In the genomic region with DNA sequence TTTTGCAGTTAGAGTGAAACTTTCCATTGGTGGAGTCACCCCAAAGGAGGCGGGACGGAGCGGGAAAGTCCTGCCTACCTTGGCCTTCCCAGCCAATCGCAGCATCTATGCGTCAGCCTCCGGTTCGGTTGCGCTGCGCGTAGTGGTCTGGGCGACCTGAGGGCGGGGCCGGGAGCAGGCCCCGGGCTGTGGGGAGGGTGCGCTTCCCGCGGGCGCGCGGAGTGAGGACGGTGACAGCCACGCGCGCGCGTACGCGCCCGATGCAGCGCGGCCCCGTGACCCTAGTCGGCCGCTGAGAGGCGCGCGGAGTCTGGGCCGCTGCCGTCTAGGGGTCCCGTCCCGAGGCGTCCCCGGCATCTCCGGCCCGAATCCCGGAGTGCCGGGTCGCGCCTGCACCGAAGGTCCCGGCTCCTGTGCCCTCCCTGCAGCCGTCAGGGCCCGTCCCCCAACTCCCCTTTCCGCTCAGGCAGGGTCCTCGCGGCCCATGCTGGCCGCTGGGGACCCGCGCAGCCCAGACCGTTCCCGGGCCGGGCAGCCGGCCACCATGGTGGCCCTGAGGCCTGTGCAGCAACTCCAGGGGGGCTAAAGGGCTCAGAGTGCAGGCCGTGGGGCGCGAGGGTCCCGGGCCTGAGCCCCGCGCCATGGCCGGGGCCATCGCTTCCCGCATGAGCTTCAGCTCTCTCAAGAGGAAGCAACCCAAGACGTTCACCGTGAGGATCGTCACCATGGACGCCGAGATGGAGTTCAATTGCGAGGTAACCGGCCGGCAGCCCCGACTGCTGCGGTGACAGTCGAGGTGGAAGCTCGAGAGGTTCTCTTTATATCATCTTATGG, we compare ENCODE assay signal across 8 cellular contexts. TPM values are rescaled to one million over a fixed set of nuclear protein-coding genes. Genes with fewer than 3 reads are reported as not detected.
DNase-seq lines count a peak whose midpoint lies in the region; ATAC-seq and TF ChIP-seq lines count a peak whose summit lies in the region.

A gene (plus strand): TSS at position 276 of the 834 bp plus-strand sequence. CDS start 366 bp downstream, at position 642.

- CTCF ChIA-PET in activated B cell treated with CpG ODN at 0.5 μM for 24 hours (lab: Charles Lee) = interaction anchor here (1.2 to 1.4 kb wide), 2 partner anchors 15 to 485 kb away, joined by 3 to 5 read pairs; no protein-coding TSS in a partner anchor

- H3K9me3 Mint-ChIP-seq in activated B cell treated with CpG ODN at 0.5 μM for 24 hours = no peaks in the 10 kb centered on the region

- no peaks in the 10 kb centered on the region for H3K27me3 Mint-ChIP-seq in activated B cell treated with CpG ODN at 0.5 μM for 24 hours

- peak; percentile 80 for TF ChIP-seq POLR2A in GM18951 (IDR thresholded peaks at IDR 0.05; ENCODE audit: extremely low read depth, insufficient read depth, insufficient read length)

- TF ChIP-seq CTCF in AG09309 (IDR thresholded peaks at IDR 0.05; ENCODE audit: control insufficient read depth, insufficient read depth, low read depth, low read length, missing control alignments) (no peak), activated B cell treated with CpG ODN at 0.5 μM for 24 hours (IDR thresholded peaks at IDR 0.05) (no peak)

- peak within 1 kb of the TSS; percentile 53 for H3K4me3 ChIP-seq in AG09309 (ENCODE audit: control insufficient read depth, low read depth, low read length)

- H3K4me1 Mint-ChIP-seq in activated B cell treated with CpG ODN at 0.5 μM for 24 hours = peaks cover 24% of the 10 kb centered on the region

- in situ Hi-C loops in GM18951 (cut with MboI; ENCODE audit: low sequenced_read_pairs, unreplicated experiment) = no loop called here

- DNase-seq in AG09309 (ENCODE audit: low read depth) (peak; percentile 97), NCI-H345 (lab: John Stamatoyannopoulos, UW) (peak; percentile 97), activated B cell treated with CpG ODN at 0.5 μM for 24 hours (peak; percentile 94), caudate nucleus (lab: John Stamatoyannopoulos, UW) (peak; percentile 89 to 100 (median 99)), iPS-NIHi7 (ENCODE audit: extremely low spot score) (peak; percentile 99), smooth muscle cell of the brain vasculature (ENCODE audit: low read depth, low spot score) (peak; percentile 99)

- H3K27ac Mint-ChIP-seq in activated B cell treated with CpG ODN at 0.5 μM for 24 hours = peak within 1 kb of the TSS; percentile 95

- H3K27ac ChIP-seq in caudate nucleus (ENCODE audit: low read depth, low read length) = peak within 1 kb of the TSS; percentile 91

- POLR2A ChIA-PET in activated B cell treated with CpG ODN at 0.5 μM for 24 hours (lab: Charles Lee) = interaction anchor here (0.8 to 1.3 kb wide), 3 partner anchors 14 to 1684 kb away, joined by 3 to 10 read pairs (median 4); a partner anchor contains a TSS

- intact Hi-C loops in activated B cell treated with CpG ODN at 0.5 μM for 24 hours (cut with micrococcal nuclease) = loop anchor here (1.0 to 10.0 kb wide), 12 partner anchors 13 to 1741 kb away; a partner anchor contains a TSS

- H3K4me3 Mint-ChIP-seq in activated B cell treated with CpG ODN at 0.5 μM for 24 hours = peak within 1 kb of the TSS; percentile 93

- peaks cover 2% of the 10 kb centered on the region for H3K36me3 Mint-ChIP-seq in activated B cell treated with CpG ODN at 0.5 μM for 24 hours (ENCODE audit: low read depth)

- ATAC-seq in HG03196 (IDR thresholded peaks at IDR 0.05; ENCODE audit: unreplicated experiment) (peak; percentile 91), activated B cell treated with CpG ODN at 0.5 μM for 24 hours (ENCODE audit: low read depth) (peak; percentile 97)

RNA-seq across cellular contexts. Expression of the gene that starts here (rescaled TPM):
- 30.3 and 32.3 TPM in 2 replicates for total RNA-seq in activated B cell treated with CpG ODN at 0.5 μM for 24 hours

Comparison
In these comparisons a context has a peak if more than half of its experiments do, and no peak if none do; other contexts are left out.
1. Peak in every context shown above with its lines: DNase-seq, ATAC-seq, H3K4me3 ChIP-seq and H3K27ac ChIP-seq.